ENCODE assay signal across 20 cellular contexts in the genomic region with DNA sequence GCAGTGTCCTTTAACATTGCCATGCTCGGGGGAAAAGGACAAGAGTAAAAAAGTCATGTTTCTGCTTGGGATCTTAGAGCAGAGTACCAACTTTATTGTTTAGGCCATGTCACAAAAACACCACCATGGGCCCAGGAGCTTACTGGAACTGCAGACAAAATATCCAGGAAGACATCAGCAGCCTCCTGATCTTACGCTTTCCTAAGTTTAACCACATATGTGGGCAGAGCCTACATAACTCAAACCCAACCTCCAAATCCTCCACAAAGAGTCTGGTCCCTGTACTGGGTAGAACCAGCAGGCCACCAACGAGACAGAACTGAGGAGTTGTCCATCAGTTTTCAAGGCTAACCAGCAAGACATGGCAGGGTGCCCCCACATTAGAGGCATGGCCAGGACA. TPM values are rescaled to one million over a fixed set of nuclear protein-coding genes. Genes with fewer than 3 reads are reported as not detected.
DNase-seq lines count a peak whose midpoint lies in the region; ATAC-seq, FAIRE-seq and TF ChIP-seq lines count a peak whose summit lies in the region.
"Had no signal": no experiment of that assay in that cellular context is flagged by ENCODE, and none has a peak within 500 bp of the region (broad histone marks: within the 10 kb centered on the region; RNA-seq: fewer than 3 reads in every experiment).

No MANE protein-coding gene starts in this region.

- peak; percentile 5 for FAIRE-seq in keratinocyte (lab: Jason Lieb, UNC)
- FAIRE-seq in GM12891 (lab: Jason Lieb, UNC) = no peak
- FAIRE-seq: D721Med, G401.6, H1, HepG2, HTR-8/SVneo had no signal

- H3K9ac ChIP-seq in BLaER1 = peak overlapping the region; percentile 18; the same call in 1 of the 2 replicates
- H3K9ac ChIP-seq in keratinocyte (ENCODE audit: control insufficient read depth, extremely low read depth, insufficient read depth, low read length) = no peak overlapping the region

- TF ChIP-seq POLR2A in GM12891 (IDR thresholded peaks at IDR 0.05; ENCODE audit: low read depth, low read length) = no peak

- H2AFZ ChIP-seq in keratinocyte (ENCODE audit: control insufficient read depth, low read length) = no peak overlapping the region

- H3K9me3 ChIP-seq in BLaER1 (no peaks in the 10 kb centered on the region), keratinocyte (ENCODE audit: control insufficient read depth, low read depth, low read length) (no peaks in the 10 kb centered on the region)
- H3K9me3 ChIP-seq: HAP-1 had no signal

- no peak for TF ChIP-seq CTCF in keratinocyte (optimal IDR thresholded peaks at IDR 0.05 in 1 of 3, IDR thresholded peaks at IDR 0.05 in 1 of 3, conservative IDR thresholded peaks at IDR 0.05 in 1 of 3; ENCODE audit: extremely low read depth in 1 of 3, insufficient read depth in 2 of 3, low read length in 3 of 3)

- in situ Hi-C loops in KBM-7 (cut with MboI; ENCODE audit: low pct_unique_long_range_greater_than_20kb, low sequenced_read_pairs) = no loop called here

- H3K4me1 ChIP-seq in BLaER1 = peaks cover 100% of the 10 kb centered on the region
- peaks cover 14% of the 10 kb centered on the region for H3K4me1 ChIP-seq in keratinocyte (ENCODE audit: control insufficient read depth, extremely low read depth, insufficient read depth, low read length)
- H3K4me1 ChIP-seq: HAP-1 had no signal

- H3K9me1 ChIP-seq in keratinocyte (ENCODE audit: control insufficient read depth, extremely low read depth, insufficient read depth, low read length) = peaks cover 4% of the 10 kb centered on the region

- H3K27ac ChIP-seq in BLaER1 (peak overlapping the region; percentile 80), keratinocyte (ENCODE audit: control insufficient read depth, insufficient read depth, low read length) (no peak overlapping the region)

- H3K4me3 ChIP-seq in BLaER1 (peak overlapping the region; percentile 20; the same call in 1 of the 2 replicates), keratinocyte (ENCODE audit: control insufficient read depth in 2 of 3, extremely low read depth in 1 of 3, insufficient read depth in 2 of 3, low read depth in 1 of 3, low read length in 3 of 3) (no peak overlapping the region)
- H3K4me3 ChIP-seq: HAP-1 had no signal

- H3K36me3 ChIP-seq in BLaER1 = peaks cover 10% of the 10 kb centered on the region
- no peaks in the 10 kb centered on the region for H3K36me3 ChIP-seq in keratinocyte (ENCODE audit: control insufficient read depth in 2 of 2, extremely low read depth in 1 of 2, insufficient read depth in 2 of 2, low read length in 2 of 2)
- H3K36me3 ChIP-seq: HAP-1 had no signal

- DNase-seq in KBM-7 (peak; percentile 33), keratinocyte (ENCODE audit: low read depth, low spot score) (no peak), renal cortical epithelial cell (ENCODE audit: low read depth) (peak; percentile 86), OCI-M1 (lab: John Stamatoyannopoulos, UW) (no peak), GM12891 (ENCODE audit: insufficient read length, low spot score) (no peak)
- DNase-seq: CD8-positive, alpha-beta T cell; COR-L47; DMS153; DMS79 treated with DMSO at 0.1 percent for 48 hours; EL; HFFc6 had no signal

- peaks cover 92% of the 10 kb centered on the region for H4K20me1 ChIP-seq in BLaER1
- H4K20me1 ChIP-seq in keratinocyte (ENCODE audit: control insufficient read depth, extremely low read depth, insufficient read depth, low read length) = no peaks in the 10 kb centered on the region

- H3K79me2 ChIP-seq in keratinocyte (ENCODE audit: control insufficient read depth, insufficient read depth, low read length) = peaks cover 49% of the 10 kb centered on the region

- H3K27me3 ChIP-seq in BLaER1 (no peaks in the 10 kb centered on the region), keratinocyte (ENCODE audit: control insufficient read depth, extremely low read depth, insufficient read depth, low read length) (no peaks in the 10 kb centered on the region)

- H3K4me2 ChIP-seq in BLaER1 (peak overlapping the region; percentile 89), keratinocyte (ENCODE audit: control insufficient read depth, extremely low read depth, insufficient read depth, low read depth, low read length) (no peak overlapping the region)

- no peak for ATAC-seq in GM18861 (IDR thresholded peaks at IDR 0.05; ENCODE audit: unreplicated experiment)
- ATAC-seq: CD8-positive, alpha-beta T cell; HepG2 had no signal

- dilution Hi-C loops in keratinocyte (cut with MboI; ENCODE audit: extremely low pct_ligation_motif_present, low sequenced_read_pairs) = no loop called here

TF ChIP-seq in GM12891, 5 proteins besides CTCF, POLR2A, EP300 and RAD21:
- TF ChIP-seq POLR2AphosphoS5 (IDR thresholded peaks at IDR 0.05; ENCODE audit: low read depth, low read length) = no peak
- TF ChIP-seq TAF1 (IDR thresholded peaks at IDR 0.05; ENCODE audit: low read depth, low read length) = no peak
- no peak for TF ChIP-seq POU2F2 (IDR thresholded peaks at IDR 0.05; ENCODE audit: low read depth, low read length)
- TF ChIP-seq PAX5 (IDR thresholded peaks at IDR 0.05; ENCODE audit: insufficient read depth, low read length, severe bottlenecking) = no peak
- no peak for TF ChIP-seq SPI1 (IDR thresholded peaks at IDR 0.05; ENCODE audit: low read depth, low read length)

RNA-seq across cellular contexts. Expression of gene GALNT14, which starts 10.3 kb away (rescaled TPM):
- polyA plus RNA-seq in keratinocyte = 27.4 to 40.5 TPM (median 34.0 TPM) in 3 replicates
- 12.6 TPM for polyA plus RNA-seq in keratinocyte (2011; ENCODE audit: low read depth)
- polyA plus RNA-seq in keratinocyte (2011; cell fraction: cytosol; rRNA removed) = 21.4 and 21.7 TPM in 2 replicates
- polyA plus RNA-seq in keratinocyte (2011; cell fraction: nucleus; rRNA removed) = 47.6 and 54.4 TPM in 2 replicates
- polyA plus RNA-seq in keratinocyte (2012; ENCODE audit: low replicate concordance) = 13.7 and 35.4 TPM in 2 replicates
- 44.6 to 64.1 TPM (median 63.8 TPM) in 3 replicates for polyA minus RNA-seq in keratinocyte
- 36.6 TPM for polyA minus RNA-seq in keratinocyte (2011; cell fraction: cytosol; rRNA and poly(A)+ RNA removed)
- polyA minus RNA-seq in keratinocyte (2011; cell fraction: nucleus; rRNA and poly(A)+ RNA removed) = 34.5 and 41.9 TPM in 2 replicates
- total RNA-seq in renal cortical epithelial cell = 93.3 and 151 TPM in 2 replicates
- not detected for polyA plus RNA-seq in GM12891 (2012; ENCODE audit: low read depth, missing spikeins)
- total RNA-seq: A172; CD8-positive, alpha-beta T cell; HepG2 had no signal
- polyA plus RNA-seq: HepG2 had no signal

Comparison
In these comparisons a context has a peak if more than half of its experiments do, and no peak if none do; other contexts are left out.
1. DNase-seq: peak in KBM-7 (single experiment) and renal cortical epithelial cell (single experiment); none in keratinocyte (single experiment), OCI-M1 (single experiment) and GM12891 (single experiment).